In the genomic region with DNA sequence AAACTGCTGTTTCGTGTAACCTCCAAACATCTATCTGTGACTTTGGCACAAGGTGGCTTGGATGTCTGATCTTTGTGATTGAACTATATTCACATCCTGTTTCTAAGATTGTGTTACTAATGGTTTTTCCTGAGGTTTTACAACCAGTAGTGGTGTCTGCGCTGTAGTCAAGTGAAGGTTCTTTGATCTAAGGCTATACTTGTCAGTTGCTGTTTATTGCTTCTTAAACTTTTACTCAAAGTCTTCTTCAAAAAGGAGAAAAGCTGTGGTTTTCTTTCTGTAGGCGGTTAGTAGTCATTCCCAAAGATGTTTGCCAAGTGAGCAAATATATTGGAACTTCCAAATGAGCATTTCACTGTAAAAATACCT, we compare ENCODE assay signal across 10 cellular contexts. TPM values are rescaled to one million over a fixed set of nuclear protein-coding genes. Genes with fewer than 3 reads are reported as not detected.
DNase-seq lines count a peak whose midpoint lies in the region; ATAC-seq and TF ChIP-seq lines count a peak whose summit lies in the region.
"Had no signal": no experiment of that assay in that cellular context is flagged by ENCODE, and none has a peak within 500 bp of the region (broad histone marks: within the 10 kb centered on the region; RNA-seq: fewer than 3 reads in every experiment).

No MANE protein-coding gene starts in this region.

- peak overlapping the region; percentile 89 to 99 (median 97) for H3K9ac ChIP-seq in BLaER1 treated with 17β-estradiol and CSF1 and Interleukin-3, amounts not matched to agents 10 nM and 100 nM
- H3K9ac ChIP-seq in HUES64 (ENCODE audit: low read depth, low read length), result no peak overlapping the region

- H3K4me1 Mint-ChIP-seq in naive thymus-derived CD4-positive, alpha-beta T cell, result peaks cover 17 to 35% (median 28%) of the 10 kb centered on the region in 7 donors

- intact Hi-C loops in naive thymus-derived CD4-positive, alpha-beta T cell (cut with micrococcal nuclease), result loop anchor here (1.0 to 10.0 kb wide), 10 partner anchors 133 to 1656 kb away; a partner anchor contains a TSS

- H3K36me3 Mint-ChIP-seq in naive thymus-derived CD4-positive, alpha-beta T cell, result no peaks in the 10 kb centered on the region
- H3K36me3 Mint-ChIP-seq: memory B cell had no signal

- peaks cover 0 to 5% (median 0%) of the 10 kb centered on the region in 5 donors for H3K27me3 Mint-ChIP-seq in naive thymus-derived CD4-positive, alpha-beta T cell
- H3K27me3 Mint-ChIP-seq: memory B cell had no signal

- H3K4me3 Mint-ChIP-seq in naive thymus-derived CD4-positive, alpha-beta T cell, result no peak overlapping the region
- H3K4me3 Mint-ChIP-seq: H9, memory B cell had no signal

- POLR2A ChIA-PET in naive thymus-derived CD4-positive, alpha-beta T cell (lab: Charles Lee), result interaction anchor here (0.7 to 10.9 kb wide), 19 partner anchors 9 to 1723 kb away, joined by 3 to 470 read pairs (median 8); a partner anchor contains a TSS

- H3K27ac Mint-ChIP-seq in naive thymus-derived CD4-positive, alpha-beta T cell, result no peak overlapping the region
- H3K27ac Mint-ChIP-seq: H9, memory B cell had no signal

- 85% methylated on average over 2 of the region's 3 CpGs for WGBS in HUES64

- H3K9me3 Mint-ChIP-seq in naive thymus-derived CD4-positive, alpha-beta T cell, result peaks cover 0 to under 1% (median 0%) of the 10 kb centered on the region in 11 donors
- H3K9me3 Mint-ChIP-seq: H9, memory B cell had no signal

- H3K9me3 ChIP-seq in BLaER1 treated with 17β-estradiol and CSF1 and Interleukin-3, amounts not matched to agents 10 nM and 100 nM (replicated peaks in 1 of 11), result no peaks in the 10 kb centered on the region
- H3K9me3 ChIP-seq in HUES64 (ENCODE audit: insufficient read depth, low read depth, low read length), result no peaks in the 10 kb centered on the region
- no peaks in the 10 kb centered on the region for H3K9me3 ChIP-seq in naive thymus-derived CD4-positive, alpha-beta T cell (ENCODE audit: control insufficient read depth in 2 of 3, low read length in 3 of 3)

- peak; percentile 43 for ATAC-seq in naive thymus-derived CD4-positive, alpha-beta T cell
- ATAC-seq in GM18520 (IDR thresholded peaks at IDR 0.05; ENCODE audit: unreplicated experiment), result no peak

- peak overlapping the region; percentile 94 to 100 (median 98) for H3K27ac ChIP-seq in BLaER1 treated with 17β-estradiol and CSF1 and Interleukin-3, amounts not matched to agents 10 nM and 100 nM
- no peak overlapping the region for H3K27ac ChIP-seq in HUES64 (ENCODE audit: low read depth, low read length)
- H3K27ac ChIP-seq in coronary artery, result peak overlapping the region; percentile 99
- peak overlapping the region; percentile 99 for H3K27ac ChIP-seq in naive thymus-derived CD4-positive, alpha-beta T cell (ENCODE audit: low read depth, low read length)

- no peaks in the 10 kb centered on the region for H3K36me3 ChIP-seq in BLaER1 treated with 17β-estradiol and CSF1 and Interleukin-3, amounts not matched to agents 10 nM and 100 nM
- no peaks in the 10 kb centered on the region for H3K36me3 ChIP-seq in HUES64 (ENCODE audit: insufficient read depth, low read length)
- peaks cover 0 to 5% (median 0%) of the 10 kb centered on the region in 3 experiments for H3K36me3 ChIP-seq in naive thymus-derived CD4-positive, alpha-beta T cell (ENCODE audit: control insufficient read depth in 2 of 3, insufficient read depth in 3 of 3, low read length in 3 of 3)

- H3K27me3 ChIP-seq in BLaER1 treated with 17β-estradiol and CSF1 and Interleukin-3, amounts not matched to agents 10 nM and 100 nM, result no peaks in the 10 kb centered on the region
- H3K27me3 ChIP-seq in HUES64 (ENCODE audit: insufficient read depth, low read length), result peaks cover 8% of the 10 kb centered on the region; the same call in 1 of the 2 replicates
- no peaks in the 10 kb centered on the region for H3K27me3 ChIP-seq in naive thymus-derived CD4-positive, alpha-beta T cell (ENCODE audit: control insufficient read depth in 2 of 2, insufficient read depth in 2 of 2, low read length in 2 of 2)

- no peak for DNase-seq in coronary artery (ENCODE audit: low spot score)
- peak in 7 of 9 donors; percentile 64 to 84 (median 77) for DNase-seq in naive thymus-derived CD4-positive, alpha-beta T cell
- DNase-seq in RPMI8226, result no peak
- DNase-seq in COR-L47 (lab: John Stamatoyannopoulos, UW), result no peak
- DNase-seq in stimulated activated CD4-positive, alpha-beta T cell treated with anti-CD3 and anti-CD28 coated beads, Interleukin-4, amount 100 ng/mL, for 4 hours, result no peak

- TF ChIP-seq CTCF in coronary artery (IDR thresholded peaks at IDR 0.05), result no peak

- CTCF ChIA-PET in naive thymus-derived CD4-positive, alpha-beta T cell (lab: Charles Lee), result interaction anchor here (0.6 to 3.3 kb wide), 6 partner anchors 9 to 441 kb away, joined by 3 to 12 read pairs (median 4); a partner anchor contains a TSS

- peaks cover 37 to 47% (median 44%) of the 10 kb centered on the region in 10 experiments for H3K4me1 ChIP-seq in BLaER1 treated with 17β-estradiol and CSF1 and Interleukin-3, amounts not matched to agents 10 nM and 100 nM
- H3K4me1 ChIP-seq in HUES64 (ENCODE audit: insufficient read depth, low read length), result peaks cover 22% of the 10 kb centered on the region
- H3K4me1 ChIP-seq in naive thymus-derived CD4-positive, alpha-beta T cell (ENCODE audit: control insufficient read depth in 2 of 2, insufficient read depth in 2 of 2, low read length in 2 of 2), result peaks cover 18 to 23% of the 10 kb centered on the region in 2 donors

- peak overlapping the region; percentile 91 to 98 (median 95) for H3K4me2 ChIP-seq in BLaER1 treated with 17β-estradiol and CSF1 and Interleukin-3, amounts not matched to agents 10 nM and 100 nM

- no peaks in the 10 kb centered on the region for H4K20me1 ChIP-seq in BLaER1 treated with 17β-estradiol and CSF1 and Interleukin-3, amounts not matched to agents 10 nM and 100 nM

- peak overlapping the region in 8 of 10 experiments; percentile 61 to 79 (median 72); a peak in 11 of 20 replicates for H3K4me3 ChIP-seq in BLaER1 treated with 17β-estradiol and CSF1 and Interleukin-3, amounts not matched to agents 10 nM and 100 nM
- H3K4me3 ChIP-seq in HUES64 (ENCODE audit: low read length) (peak overlapping the region; percentile 77), coronary artery (peak overlapping the region; percentile 78)
- H3K4me3 ChIP-seq in naive thymus-derived CD4-positive, alpha-beta T cell (ENCODE audit: low read length), result peak overlapping the region; percentile 95

RNA-seq across cellular contexts. Expression of a gene that starts 12.3 kb away (rescaled TPM):
- polyA plus RNA-seq in HUES64 (2013, experiment 1 of 2), result 434 TPM
- 461 TPM for polyA plus RNA-seq in HUES64 (2013, experiment 2 of 2)
- total RNA-seq in naive thymus-derived CD4-positive, alpha-beta T cell, result 100 to 1,000 TPM; 611 to 748 (median 634) TPM
- polyA plus RNA-seq in naive thymus-derived CD4-positive, alpha-beta T cell, result 1,000 to 10,000 TPM; 1,888 to 2,295 TPM

RNA-seq across cellular contexts. Expression of a gene that starts 52.8 kb away (rescaled TPM):
- polyA plus RNA-seq in HUES64 (2013, experiment 1 of 2), result 7.8 TPM
- polyA plus RNA-seq in HUES64 (2013, experiment 2 of 2), result 6.5 TPM
- 10 to 100 TPM; 23.6 to 30.2 (median 28.7) TPM for total RNA-seq in naive thymus-derived CD4-positive, alpha-beta T cell
- polyA plus RNA-seq in naive thymus-derived CD4-positive, alpha-beta T cell, result 1 to 10 TPM; 8.4 to 8.5 TPM

Comparison
In these comparisons a context has a peak if more than half of its experiments do, and no peak if none do; other contexts are left out.
1. DNase-seq: peak in naive thymus-derived CD4-positive, alpha-beta T cell (7 of 9); none in coronary artery (single experiment), RPMI8226 (single experiment), COR-L47 (single experiment) and stimulated activated CD4-positive, alpha-beta T cell treated with anti-CD3 and anti-CD28 coated beads, Interleukin-4, amount 100 ng/mL, for 4 hours (0 of 2).
2. Peak in every context shown above with its lines, with median percentiles within 50 percentile points of each other: H3K4me3 ChIP-seq.